8 cellular contexts compared by ENCODE assay signal in the genomic region with DNA sequence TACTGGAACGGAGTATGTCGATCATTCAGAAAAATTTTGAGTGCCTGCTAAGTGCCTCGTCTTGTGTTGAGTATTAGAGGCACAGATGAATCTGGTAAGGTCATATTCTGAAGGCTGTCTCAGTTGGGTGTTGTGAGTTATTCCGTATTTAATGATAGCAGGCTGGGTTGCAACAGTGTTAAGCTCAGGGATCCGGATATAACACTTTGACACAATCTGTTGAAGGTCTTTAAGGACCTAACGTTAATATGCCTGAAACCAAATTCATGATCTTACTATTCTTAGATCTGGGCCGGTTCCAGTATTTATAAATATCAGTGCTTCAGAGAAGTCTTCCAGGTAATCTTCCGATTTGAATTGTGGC. TPM values are rescaled to one million over a fixed set of nuclear protein-coding genes. Genes with fewer than 3 reads are reported as not detected.
DNase-seq lines count a peak whose midpoint lies in the region; ATAC-seq and TF ChIP-seq lines count a peak whose summit lies in the region.

No MANE protein-coding gene starts in this region.

- H3K4me3 ChIP-seq in NT2/D1 (ENCODE audit: insufficient read length, low read depth) (peak overlapping the region; percentile 97), endocrine pancreas (ENCODE audit: control insufficient read depth, insufficient read depth, low read length) (peak overlapping the region; percentile 91), neural progenitor cell (peak overlapping the region; percentile 84)

- H3K4me1 ChIP-seq in NT2/D1 (ENCODE audit: insufficient read depth, insufficient read length), result no peaks in the 10 kb centered on the region
- H3K4me1 ChIP-seq in endocrine pancreas (ENCODE audit: control insufficient read depth, insufficient read depth, low read length), result peaks cover 6% of the 10 kb centered on the region
- peaks cover 23% of the 10 kb centered on the region for H3K4me1 ChIP-seq in neural progenitor cell

- H3K36me3 Mint-ChIP-seq in CD4-positive, alpha-beta T cell (ENCODE audit: low read depth), result peaks cover 48% of the 10 kb centered on the region
- peaks cover 25% of the 10 kb centered on the region for H3K36me3 Mint-ChIP-seq in neural progenitor cell

- H3K4me2 ChIP-seq in neural progenitor cell, result peak overlapping the region; percentile 95

- H3K27ac ChIP-seq in CD4-positive, alpha-beta T cell (ENCODE audit: low read depth, low read length), result peak overlapping the region; percentile 89
- H3K27ac ChIP-seq in neural progenitor cell, result peak overlapping the region; percentile 92

- POLR2A ChIA-PET in CD4-positive, alpha-beta T cell (lab: Charles Lee), result interaction anchor here (0.9 to 3.3 kb wide), 23 partner anchors 8 to 1540 kb away, joined by 3 to 72 read pairs (median 6); a partner anchor contains a TSS

- no peaks in the 10 kb centered on the region for H3K27me3 ChIP-seq in CD4-positive, alpha-beta T cell (ENCODE audit: control insufficient read depth, insufficient read depth, low read length)
- H3K27me3 ChIP-seq in NT2/D1 (ENCODE audit: insufficient read depth, insufficient read length) (no peaks in the 10 kb centered on the region), endocrine pancreas (ENCODE audit: control insufficient read depth, insufficient read depth, low read length) (no peaks in the 10 kb centered on the region), neural progenitor cell (no peaks in the 10 kb centered on the region)

- DNase-seq in CD4-positive, alpha-beta T cell, result no peak
- DNase-seq in NT2/D1 (ENCODE audit: low read depth, low spot score) (no peak), neural progenitor cell (ENCODE audit: low spot score) (no peak), NCI-H226 (no peak), NCI-H510A (lab: John Stamatoyannopoulos, UW) (no peak), DMS 273 treated with DMSO at 0.1 percent for 48 hours (lab: John Stamatoyannopoulos, UW) (no peak), GM13977 (ENCODE audit: low spot score) (no peak)

- TF ChIP-seq CTCF in CD4-positive, alpha-beta T cell (IDR thresholded peaks at IDR 0.05), result no peak
- TF ChIP-seq CTCF in neural progenitor cell (IDR thresholded peaks at IDR 0.05), result no peak
- TF ChIP-seq CTCF in GM13977 (IDR thresholded peaks at IDR 0.05; ENCODE audit: extremely low read depth, insufficient read depth, missing control alignments), result no peak

- no peaks in the 10 kb centered on the region for H3K9me3 ChIP-seq in CD4-positive, alpha-beta T cell (ENCODE audit: control insufficient read depth, low read length)
- H3K9me3 ChIP-seq in NT2/D1 (ENCODE audit: insufficient read depth, low read length) (no peaks in the 10 kb centered on the region), endocrine pancreas (ENCODE audit: control insufficient read depth, low read length) (no peaks in the 10 kb centered on the region), neural progenitor cell (ENCODE audit: low read depth) (no peaks in the 10 kb centered on the region)

- H3K36me3 ChIP-seq in NT2/D1 (ENCODE audit: insufficient read depth, insufficient read length, low read length) (peaks cover 74% of the 10 kb centered on the region), endocrine pancreas (ENCODE audit: control insufficient read depth, insufficient read depth, low read length) (no peaks in the 10 kb centered on the region), neural progenitor cell (peaks cover 19% of the 10 kb centered on the region)

- H3K79me2 ChIP-seq in neural progenitor cell (ENCODE audit: low read depth), result peaks cover 78% of the 10 kb centered on the region

- peak overlapping the region; percentile 98 for H3K4me3 Mint-ChIP-seq in CD4-positive, alpha-beta T cell
- H3K4me3 Mint-ChIP-seq in neural progenitor cell, result peak overlapping the region; percentile 100

- H3K27ac Mint-ChIP-seq in CD4-positive, alpha-beta T cell, result peak overlapping the region; percentile 99
- H3K27ac Mint-ChIP-seq in neural progenitor cell, result peak overlapping the region; percentile 98

- in situ Hi-C loops in GM13977 (cut with MboI; ENCODE audit: low pct_unique_long_range_greater_than_20kb, low sequenced_read_pairs, unreplicated experiment), result no loop called here

- H3F3A ChIP-seq in neural progenitor cell (ENCODE audit: low read depth), result peaks cover 8% of the 10 kb centered on the region

- peak overlapping the region; percentile 83 for H2AFZ ChIP-seq in neural progenitor cell (replicated peaks)

- H3K4me1 Mint-ChIP-seq in CD4-positive, alpha-beta T cell (ENCODE audit: low read depth), result peaks cover 48% of the 10 kb centered on the region
- peaks cover 30% of the 10 kb centered on the region for H3K4me1 Mint-ChIP-seq in neural progenitor cell

- H4K20me1 ChIP-seq in neural progenitor cell (ENCODE audit: low read depth), result peaks cover 13% of the 10 kb centered on the region

- H3K27me3 Mint-ChIP-seq in CD4-positive, alpha-beta T cell, result no peaks in the 10 kb centered on the region
- H3K27me3 Mint-ChIP-seq in neural progenitor cell (ENCODE audit: insufficient read depth, low read depth), result peaks cover 2% of the 10 kb centered on the region

- ATAC-seq in CD4-positive, alpha-beta T cell (ENCODE audit: poor library complexity), result no peak

- intact Hi-C loops in CD4-positive, alpha-beta T cell (cut with DNase I, micrococcal nuclease), result loop anchor here (1.0 to 10.0 kb wide), 7 partner anchors 14 to 520 kb away; a partner anchor contains a TSS

- CTCF ChIA-PET in CD4-positive, alpha-beta T cell (lab: Charles Lee), result interaction anchor here (0.6 to 3.1 kb wide), 7 partner anchors 15 to 281 kb away, joined by 3 to 35 read pairs (median 6); a partner anchor contains a TSS

- no peaks in the 10 kb centered on the region for H3K9me3 Mint-ChIP-seq in CD4-positive, alpha-beta T cell
- H3K9me3 Mint-ChIP-seq in neural progenitor cell, result no peaks in the 10 kb centered on the region

- H3K9ac ChIP-seq in NT2/D1 (ENCODE audit: insufficient read length, low read depth) (peak overlapping the region; percentile 98), endocrine pancreas (ENCODE audit: control insufficient read depth, insufficient read depth, low read length) (peak overlapping the region; percentile 94), neural progenitor cell (peak overlapping the region; percentile 90)

RNA-seq across cellular contexts. Expression of a gene that starts 0.6 kb away (rescaled TPM):
- 10 to 100 TPM; 56.2 to 63.6 TPM for total RNA-seq in CD4-positive, alpha-beta T cell
- total RNA-seq in neural progenitor cell (ENCODE audit: low replicate concordance), result 37.4 and 45.9 TPM in 2 replicates

RNA-seq across cellular contexts. Expression of a gene that starts 0.7 kb away (rescaled TPM):
- total RNA-seq in CD4-positive, alpha-beta T cell, result 1 to 10 TPM; 1.1 to 1.3 TPM
- 42.4 and 47.4 TPM in 2 replicates for total RNA-seq in neural progenitor cell (ENCODE audit: low replicate concordance)

RNA-seq across cellular contexts. Expression of a gene that starts 39.0 kb away (rescaled TPM):
- total RNA-seq in CD4-positive, alpha-beta T cell, result 10 to 100 TPM; 46.5 to 47.5 TPM
- total RNA-seq in neural progenitor cell (ENCODE audit: low replicate concordance), result 9.4 and 15.9 TPM in 2 replicates

Comparison
In these comparisons a context has a peak if more than half of its experiments do, and no peak if none do; other contexts are left out.
1. RNA of a gene that starts 0.7 kb away (total RNA-seq): 42.4 to 47.4 TPM in neural progenitor cell; 1.1 to 1.3 TPM in CD4-positive, alpha-beta T cell; every median in the first group is over 10 times any median in the second.
2. Peak in every context shown above with its lines, with median percentiles within 50 percentile points of each other: H3K4me3 ChIP-seq and H3K9ac ChIP-seq.